ENCODE assay signal across 11 cellular contexts in the genomic region with DNA sequence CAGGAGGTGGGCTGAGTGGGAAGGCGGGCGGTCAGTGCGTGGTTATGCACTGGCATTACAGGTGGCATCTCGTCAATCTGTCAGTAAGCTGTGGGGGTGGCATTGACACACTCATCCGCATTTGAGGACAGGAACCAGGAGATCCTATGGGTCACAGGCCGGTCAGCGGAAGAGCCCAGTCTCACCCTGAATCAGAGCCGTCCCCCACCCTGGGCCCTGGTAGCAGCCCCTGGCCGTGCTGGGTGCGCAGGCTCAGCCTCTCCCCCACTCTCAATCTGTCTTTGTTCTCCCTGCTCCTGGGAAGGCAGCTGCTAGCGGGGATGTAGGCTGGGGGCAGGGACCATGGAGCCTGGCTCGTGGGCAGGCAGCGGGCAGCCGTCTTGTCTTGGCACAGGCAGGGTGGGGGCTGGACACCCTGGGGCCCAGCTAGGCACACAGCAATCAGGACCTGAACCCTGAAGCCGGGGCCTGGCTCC. TPM values are rescaled to one million over a fixed set of nuclear protein-coding genes. Genes with fewer than 3 reads are reported as not detected.
DNase-seq lines count a peak whose midpoint lies in the region; ATAC-seq and TF ChIP-seq lines count a peak whose summit lies in the region.
"Had no signal": no experiment of that assay in that cellular context is flagged by ENCODE, and none has a peak within 500 bp of the region (broad histone marks: within the 10 kb centered on the region; RNA-seq: fewer than 3 reads in every experiment).

No MANE protein-coding gene starts in this region.

- CTCF ChIA-PET in activated naive CD4-positive, alpha-beta T cell treated with anti-CD3 and anti-CD28 coated beads for 36 hours (lab: Charles Lee), result no interaction called here

- no peak for ATAC-seq in activated naive CD8-positive, alpha-beta T cell treated with anti-CD3 and anti-CD28 coated beads, Interleukin-2, amount 50 U/mL, for 24 hours

- WGBS in tibial nerve, 2 donors, result 44 to 45% methylated on average over 8 to 13 of the region's 15 CpGs
- WGBS in lower leg skin, 2 donors, result 67 to 71% methylated on average over 11 to 13 of the region's 15 CpGs

- no peak for DNase-seq in activated naive CD4-positive, alpha-beta T cell treated with anti-CD3 and anti-CD28 coated beads for 36 hours
- no peak for DNase-seq in activated naive CD4-positive, alpha-beta T cell treated with Interleukin-2 at 50 U/mL for 16 hours
- DNase-seq in activated naive CD8-positive, alpha-beta T cell treated with anti-CD3 and anti-CD28 coated beads, Interleukin-2, amount 50 U/mL, for 24 hours, result no peak
- peak; percentile 94 for DNase-seq in medulla oblongata (ENCODE audit: extremely low spot score)
- no peak for DNase-seq in tibial nerve (ENCODE audit: low spot score in 2 of 2)
- DNase-seq in stimulated activated naive CD4-positive, alpha-beta T cell treated with Interleukin-2 at 50 U/mL for 16 hours (lab: John Stamatoyannopoulos, UW), result no peak
- DNase-seq in MG63, result no peak
- DNase-seq in lower leg skin (ENCODE audit: low spot score in 2 of 2), result no peak
- DNase-seq: kidney glomerular epithelial cell, SK-N-SH had no signal

- peaks cover 0 to 22% (median 0%) of the 10 kb centered on the region in 3 donors for H3K36me3 ChIP-seq in tibial nerve
- peaks cover 6% of the 10 kb centered on the region for H3K36me3 ChIP-seq in MG63
- H3K36me3 ChIP-seq: cardiac muscle cell had no signal

- no peaks in the 10 kb centered on the region for H3K9me3 Mint-ChIP-seq in activated naive CD4-positive, alpha-beta T cell treated with anti-CD3 and anti-CD28 coated beads for 36 hours
- no peaks in the 10 kb centered on the region for H3K9me3 Mint-ChIP-seq in activated naive CD8-positive, alpha-beta T cell treated with anti-CD3 and anti-CD28 coated beads, Interleukin-2, amount 50 U/mL, for 24 hours

- TF ChIP-seq POLR2A in tibial nerve (IDR thresholded peaks at IDR 0.05) (no peak), lower leg skin (IDR thresholded peaks at IDR 0.05) (no peak)

- peaks cover 1% of the 10 kb centered on the region for H3K36me3 Mint-ChIP-seq in activated naive CD4-positive, alpha-beta T cell treated with anti-CD3 and anti-CD28 coated beads for 36 hours (ENCODE audit: low read depth)
- peaks cover 7% of the 10 kb centered on the region for H3K36me3 Mint-ChIP-seq in activated naive CD8-positive, alpha-beta T cell treated with anti-CD3 and anti-CD28 coated beads, Interleukin-2, amount 50 U/mL, for 24 hours (ENCODE audit: low read depth)

- no peaks in the 10 kb centered on the region for H3K27me3 Mint-ChIP-seq in activated naive CD4-positive, alpha-beta T cell treated with anti-CD3 and anti-CD28 coated beads for 36 hours (ENCODE audit: low read depth)
- H3K27me3 Mint-ChIP-seq in activated naive CD8-positive, alpha-beta T cell treated with anti-CD3 and anti-CD28 coated beads, Interleukin-2, amount 50 U/mL, for 24 hours, result no peaks in the 10 kb centered on the region

- peak overlapping the region; percentile 58 for H3K27ac Mint-ChIP-seq in activated naive CD4-positive, alpha-beta T cell treated with anti-CD3 and anti-CD28 coated beads for 36 hours
- peak overlapping the region; percentile 71 for H3K27ac Mint-ChIP-seq in activated naive CD8-positive, alpha-beta T cell treated with anti-CD3 and anti-CD28 coated beads, Interleukin-2, amount 50 U/mL, for 24 hours

- no peaks in the 10 kb centered on the region for H3K27me3 ChIP-seq in tibial nerve
- H3K27me3 ChIP-seq in MG63, result no peaks in the 10 kb centered on the region
- H3K27me3 ChIP-seq: cardiac muscle cell had no signal

- H3K4me3 ChIP-seq in tibial nerve (peak overlapping the region in 1 of 4 donors; percentile 85), MG63 (no peak overlapping the region), lower leg skin (ENCODE audit: low read depth, poor library complexity, severe bottlenecking) (no peak overlapping the region)
- H3K4me3 ChIP-seq: cardiac muscle cell had no signal

- intact Hi-C loops in activated naive CD4-positive, alpha-beta T cell treated with anti-CD3 and anti-CD28 coated beads for 36 hours (cut with micrococcal nuclease), result no loop called here
- intact Hi-C loops in lower leg skin (cut with DNase I; ENCODE audit: low total_unique reads), result no loop called here

- TF ChIP-seq CTCF in tibial nerve (IDR thresholded peaks at IDR 0.05), result no peak
- TF ChIP-seq CTCF in lower leg skin (IDR thresholded peaks at IDR 0.05), result no peak

- peak in 1 of 2 donors; percentile 61 for TF ChIP-seq EP300 in tibial nerve (IDR thresholded peaks at IDR 0.05)

- peaks cover 0 to 95% (median 92%) of the 10 kb centered on the region in 4 donors for H3K4me1 ChIP-seq in tibial nerve

- peaks cover 45% of the 10 kb centered on the region for H3K4me1 Mint-ChIP-seq in activated naive CD4-positive, alpha-beta T cell treated with anti-CD3 and anti-CD28 coated beads for 36 hours (ENCODE audit: low read depth)
- peaks cover 33% of the 10 kb centered on the region for H3K4me1 Mint-ChIP-seq in activated naive CD8-positive, alpha-beta T cell treated with anti-CD3 and anti-CD28 coated beads, Interleukin-2, amount 50 U/mL, for 24 hours

- H3K27ac ChIP-seq in tibial nerve, result peak overlapping the region; percentile 89 to 99 (median 92)

- H3K4me3 Mint-ChIP-seq in activated naive CD4-positive, alpha-beta T cell treated with anti-CD3 and anti-CD28 coated beads for 36 hours, result no peak overlapping the region
- H3K4me3 Mint-ChIP-seq in activated naive CD8-positive, alpha-beta T cell treated with anti-CD3 and anti-CD28 coated beads, Interleukin-2, amount 50 U/mL, for 24 hours, result peak overlapping the region; percentile 50

- no peaks in the 10 kb centered on the region for H3K9me3 ChIP-seq in tibial nerve
- H3K9me3 ChIP-seq in MG63, result no peaks in the 10 kb centered on the region
- H3K9me3 ChIP-seq: SK-N-SH had no signal

RNA-seq across cellular contexts. Expression of a gene that starts 5.1 kb away (rescaled TPM):
- total RNA-seq in activated naive CD4-positive, alpha-beta T cell treated with anti-CD3 and anti-CD28 coated beads for 36 hours, result 10 to 100 TPM; 50.7 to 50.9 TPM
- total RNA-seq in tibial nerve, result 100 to 1,000 TPM; 217 to 256 (median 239) TPM
- 15.5 and 31.4 TPM in 2 replicates for total RNA-seq in MG63 (2014; rRNA removed; shearing (Covaris generic); ENCODE audit: low replicate concordance)
- 100 to 1,000 TPM in 1 of 4 donors, 10 to 100 TPM in 3; 63.8 to 121 (median 83.9) TPM for total RNA-seq in lower leg skin

RNA-seq across cellular contexts. Expression of a gene that starts 29.5 kb away (rescaled TPM):
- 1 to 10 TPM; 5.1 to 5.5 TPM for total RNA-seq in activated naive CD4-positive, alpha-beta T cell treated with anti-CD3 and anti-CD28 coated beads for 36 hours
- 10 to 100 TPM in 1 of 4 donors, 1 to 10 TPM in 3; 4.8 to 11.4 (median 6.3) TPM for total RNA-seq in tibial nerve
- 4.0 and 4.2 TPM in 2 replicates for total RNA-seq in MG63 (2014; rRNA removed; shearing (Covaris generic); ENCODE audit: low replicate concordance)
- 1 to 10 TPM; 5.5 to 8.7 (median 7.2) TPM for total RNA-seq in lower leg skin

RNA-seq across cellular contexts. Expression of a gene that starts 58.4 kb away (rescaled TPM):
- 10 to 100 TPM; 86.1 to 92.7 TPM for total RNA-seq in activated naive CD4-positive, alpha-beta T cell treated with anti-CD3 and anti-CD28 coated beads for 36 hours
- total RNA-seq in tibial nerve (100 to 1,000 TPM; 260 to 422 (median 378) TPM), lower leg skin (100 to 1,000 TPM; 162 to 174 (median 168) TPM)
- total RNA-seq in MG63 (2014; rRNA removed; shearing (Covaris generic); ENCODE audit: low replicate concordance), result 166 and 169 TPM in 2 replicates
